In genomic region chr2:191333911-191334357, GRCh38 we compare ENCODE assay signal across 13 cellular contexts.
DNase-seq lines count a peak whose midpoint lies in the region; ATAC-seq and TF ChIP-seq lines count a peak whose summit lies in the region.
"Had no signal": no experiment of that assay in that cellular context is flagged by ENCODE, and none has a peak within 500 bp of the region (broad histone marks: within the 10 kb centered on the region; RNA-seq: fewer than 3 reads in every experiment).

No MANE protein-coding gene starts in this region.

- no peak overlapping the region for H3K4me3 Mint-ChIP-seq in stimulated activated effector memory CD8-positive, alpha-beta T cell treated with anti-CD3 and anti-CD28 coated beads, Interleukin-12 subunit alpha, Interleukin-12 subunit beta, amount 100 ng/mL, for 72 hours
- H3K4me3 Mint-ChIP-seq: H9 had no signal

- H3K36me3 Mint-ChIP-seq in stimulated activated effector memory CD8-positive, alpha-beta T cell treated with anti-CD3 and anti-CD28 coated beads, Interleukin-12 subunit alpha, Interleukin-12 subunit beta, amount 100 ng/mL, for 72 hours, result no peaks in the 10 kb centered on the region

- peaks cover 5% of the 10 kb centered on the region for H3K4me1 Mint-ChIP-seq in stimulated activated effector memory CD8-positive, alpha-beta T cell treated with anti-CD3 and anti-CD28 coated beads, Interleukin-12 subunit alpha, Interleukin-12 subunit beta, amount 100 ng/mL, for 72 hours

- ATAC-seq in GM19455 (IDR thresholded peaks at IDR 0.05; ENCODE audit: unreplicated experiment), result peak; percentile 57
- peak; percentile 14; the same call in 1 of the 3 replicates for ATAC-seq in RWPE2 (ENCODE audit: low read depth)
- ATAC-seq in stimulated activated effector memory CD8-positive, alpha-beta T cell treated with anti-CD3 and anti-CD28 coated beads, Interleukin-12 subunit alpha, Interleukin-12 subunit beta, amount 100 ng/mL, for 72 hours, result no peak
- ATAC-seq in GM18907 (IDR thresholded peaks at IDR 0.05; ENCODE audit: unreplicated experiment), result no peak
- ATAC-seq: activated CD4-positive, CD25-positive, alpha-beta regulatory T cell treated with anti-CD3 and anti-CD28 coated beads, Interleukin-2, amount 50 U/mL, for 24 hours had no signal

- peaks cover 12% of the 10 kb centered on the region for H3K4me1 ChIP-seq in RWPE2 (ENCODE audit: insufficient read depth, poor library complexity, severe bottlenecking)
- H3K4me1 ChIP-seq: parathyroid adenoma had no signal

- peaks cover 81% of the 10 kb centered on the region for H3K36me3 ChIP-seq in RWPE2 (ENCODE audit: low read depth)

- H3K27ac ChIP-seq in RWPE2 (ENCODE audit: poor library complexity, severe bottlenecking), result peak overlapping the region; percentile 48
- H3K27ac ChIP-seq: parathyroid adenoma had no signal

- no peaks in the 10 kb centered on the region for H3K27me3 ChIP-seq in RWPE2 (ENCODE audit: insufficient read depth, poor library complexity, severe bottlenecking)

- H3K9me3 ChIP-seq in RWPE2 (ENCODE audit: severe bottlenecking), result no peaks in the 10 kb centered on the region

- H3K4me3 ChIP-seq in RWPE2 (ENCODE audit: severe bottlenecking) (no peak overlapping the region), fibroblast of mammary gland (ENCODE audit: control insufficient read depth, low read depth, low read length) (no peak overlapping the region)

- no peaks in the 10 kb centered on the region for H3K9me3 Mint-ChIP-seq in stimulated activated effector memory CD8-positive, alpha-beta T cell treated with anti-CD3 and anti-CD28 coated beads, Interleukin-12 subunit alpha, Interleukin-12 subunit beta, amount 100 ng/mL, for 72 hours
- H3K9me3 Mint-ChIP-seq: H9 had no signal

- TF ChIP-seq CTCF in RWPE2 (IDR thresholded peaks at IDR 0.05; ENCODE audit: poor library complexity, severe bottlenecking) (no peak), fibroblast of mammary gland (conservative IDR thresholded peaks at IDR 0.05; ENCODE audit: control insufficient read depth, insufficient read depth, low read depth, low read length) (no peak), GM20000 (IDR thresholded peaks at IDR 0.05; ENCODE audit: extremely low read depth, missing control alignments) (no peak)

- DNase-seq in RWPE2 (ENCODE audit: low spot score) (no peak), fibroblast of mammary gland (ENCODE audit: low read depth) (peak; percentile 97), H4 (ENCODE audit: low spot score) (no peak), GM20000 (ENCODE audit: low spot score) (no peak)
- DNase-seq in stimulated activated effector memory CD8-positive, alpha-beta T cell treated with anti-CD3 and anti-CD28 coated beads, Interleukin-12 subunit alpha, Interleukin-12 subunit beta, amount 100 ng/mL, for 72 hours (ENCODE audit: low spot score in 2 of 2), result no peak
- DNase-seq in activated CD8-positive, alpha-beta memory T cell treated with anti-CD3 and anti-CD28 coated beads, Interleukin-2, amount 50 U/mL, for 48 hours, result no peak
- DNase-seq: DMS53, H9, NCI-H1694 had no signal

- peak overlapping the region; percentile 0 for H3K27ac Mint-ChIP-seq in stimulated activated effector memory CD8-positive, alpha-beta T cell treated with anti-CD3 and anti-CD28 coated beads, Interleukin-12 subunit alpha, Interleukin-12 subunit beta, amount 100 ng/mL, for 72 hours
- H3K27ac Mint-ChIP-seq: H9 had no signal

Comparison
In these comparisons a context has a peak if more than half of its experiments do, and no peak if none do; other contexts are left out.
1. ATAC-seq: peak in GM19455 (single experiment) and RWPE2 (single experiment); none in stimulated activated effector memory CD8-positive, alpha-beta T cell treated with anti-CD3 and anti-CD28 coated beads, Interleukin-12 subunit alpha, Interleukin-12 subunit beta, amount 100 ng/mL, for 72 hours (single experiment) and GM18907 (single experiment).